In genomic region chr12:54082402-54082892, GRCh38 we compare ENCODE assay signal across 8 cellular contexts. TPM values are rescaled to one million over a fixed set of nuclear protein-coding genes. Genes with fewer than 3 reads are reported as not detected.
DNase-seq lines count a peak whose midpoint lies in the region; ATAC-seq and TF ChIP-seq lines count a peak whose summit lies in the region.

No MANE protein-coding gene starts in this region.

- H2BK12ac ChIP-seq in trophoblast cell (ENCODE audit: low read length), result no peak overlapping the region

- H4K12ac ChIP-seq in trophoblast cell (ENCODE audit: low read depth, low read length), result no peak overlapping the region

- no peak overlapping the region for H4K8ac ChIP-seq in trophoblast cell (ENCODE audit: low read depth, low read length)

- H3K4me3 ChIP-seq in osteoblast (ENCODE audit: insufficient read depth, low read length) (no peak overlapping the region), trophoblast cell (ENCODE audit: low read depth, low read length) (no peak overlapping the region)

- H3K4me3 Mint-ChIP-seq in CD4-positive, alpha-beta T cell, result peak overlapping the region; percentile 87
- peak overlapping the region; percentile 84 for H3K4me3 Mint-ChIP-seq in activated naive CD8-positive, alpha-beta T cell treated with anti-CD3 and anti-CD28 coated beads, Interleukin-2, amount 10 ng/mL, durations not matched to agents 7 days and 5 days

- no peaks in the 10 kb centered on the region for H4K20me1 ChIP-seq in osteoblast (ENCODE audit: insufficient read depth, low read length)

- H4K91ac ChIP-seq in trophoblast cell (ENCODE audit: low read depth, low read length), result no peak overlapping the region

- CTCF ChIA-PET in CD4-positive, alpha-beta T cell (lab: Charles Lee), result no interaction called here

- intact Hi-C loops in CD4-positive, alpha-beta T cell (cut with DNase I, micrococcal nuclease), result no loop called here

- H3K4me1 Mint-ChIP-seq in CD4-positive, alpha-beta T cell (ENCODE audit: low read depth), result peaks cover 35% of the 10 kb centered on the region
- H3K4me1 Mint-ChIP-seq in activated naive CD8-positive, alpha-beta T cell treated with anti-CD3 and anti-CD28 coated beads, Interleukin-2, amount 10 ng/mL, durations not matched to agents 7 days and 5 days, result peaks cover 22% of the 10 kb centered on the region

- H2AK5ac ChIP-seq in trophoblast cell (ENCODE audit: low read length), result no peak overlapping the region

- H2BK120ac ChIP-seq in trophoblast cell (ENCODE audit: insufficient read depth, low read length, poor library complexity), result no peak overlapping the region

- peak; percentile 16 to 52 (median 33) for DNase-seq in CD4-positive, alpha-beta T cell
- DNase-seq in NCI-H226, result peak; percentile 11
- peak; percentile 52 for DNase-seq in activated naive CD8-positive, alpha-beta T cell treated with anti-CD3 and anti-CD28 coated beads, Interleukin-2, amount 10 ng/mL, durations not matched to agents 7 days and 5 days
- DNase-seq in osteoblast (ENCODE audit: insufficient read length, low spot score, missing footprints), result peak; percentile 84
- no peak for DNase-seq in SKM-1 (lab: John Stamatoyannopoulos, UW; ENCODE audit: unreplicated experiment)
- no peak for DNase-seq in trophoblast cell

- H3K27ac ChIP-seq in CD4-positive, alpha-beta T cell (ENCODE audit: low read depth, low read length), result no peak overlapping the region
- H3K27ac ChIP-seq in osteoblast (ENCODE audit: low read depth, low read length) (no peak overlapping the region), trophoblast cell (ENCODE audit: low read depth, low read length) (no peak overlapping the region)

- WGBS in trophoblast cell (ENCODE audit: extremely low coverage, insufficient coverage, insufficient read length), result no CpG with 5 or more reads among the region's 36 CpGs

- no peaks in the 10 kb centered on the region for H3K9me3 ChIP-seq in CD4-positive, alpha-beta T cell (ENCODE audit: control insufficient read depth, low read length)
- H3K9me3 ChIP-seq in osteoblast (ENCODE audit: low read depth, low read length) (no peaks in the 10 kb centered on the region), trophoblast cell (ENCODE audit: insufficient read depth, low read depth, low read length) (no peaks in the 10 kb centered on the region)

- no peaks in the 10 kb centered on the region for H3K36me3 ChIP-seq in osteoblast (ENCODE audit: insufficient read depth, low read length)
- no peaks in the 10 kb centered on the region for H3K36me3 ChIP-seq in trophoblast cell (ENCODE audit: control insufficient read depth in 1 of 2, insufficient read depth in 2 of 2, low read length in 2 of 2)

- POLR2A ChIA-PET in CD4-positive, alpha-beta T cell (lab: Charles Lee), result interaction anchor here (1.2 kb wide), 1 partner anchor 28 kb away, joined by 3 read pairs; no protein-coding TSS in a partner anchor
- POLR2A ChIA-PET in activated naive CD8-positive, alpha-beta T cell treated with anti-CD3 and anti-CD28 coated beads, Interleukin-2, amount 10 ng/mL, durations not matched to agents 7 days and 5 days (lab: Charles Lee), result no interaction called here

- H3K27me3 Mint-ChIP-seq in CD4-positive, alpha-beta T cell, result peaks cover 21% of the 10 kb centered on the region
- peaks cover 9% of the 10 kb centered on the region for H3K27me3 Mint-ChIP-seq in activated naive CD8-positive, alpha-beta T cell treated with anti-CD3 and anti-CD28 coated beads, Interleukin-2, amount 10 ng/mL, durations not matched to agents 7 days and 5 days

- no peak overlapping the region for H3K4me2 ChIP-seq in osteoblast (ENCODE audit: insufficient read depth, low read length)
- no peak overlapping the region for H3K4me2 ChIP-seq in trophoblast cell (ENCODE audit: low read length)

- no peaks in the 10 kb centered on the region for H3K4me1 ChIP-seq in osteoblast (ENCODE audit: insufficient read depth, low read length)
- H3K4me1 ChIP-seq in trophoblast cell (ENCODE audit: control insufficient read depth in 1 of 2, insufficient read depth in 2 of 2, low read length in 2 of 2), result no peaks in the 10 kb centered on the region

- no peak for ATAC-seq in CD4-positive, alpha-beta T cell (ENCODE audit: poor library complexity)
- peak; percentile 39 for ATAC-seq in activated naive CD8-positive, alpha-beta T cell treated with anti-CD3 and anti-CD28 coated beads, Interleukin-2, amount 10 ng/mL, durations not matched to agents 7 days and 5 days (ENCODE audit: low read depth)
- ATAC-seq in HG03571 (IDR thresholded peaks at IDR 0.05; ENCODE audit: unreplicated experiment) (no peak), HG02981 (IDR thresholded peaks at IDR 0.05; ENCODE audit: unreplicated experiment) (no peak)

- H3K18ac ChIP-seq in trophoblast cell (ENCODE audit: low read length), result no peak overlapping the region

- no peak overlapping the region for H2BK5ac ChIP-seq in trophoblast cell (ENCODE audit: low read depth, low read length, poor library complexity)

- no peaks in the 10 kb centered on the region for H3K9me3 Mint-ChIP-seq in CD4-positive, alpha-beta T cell
- H3K9me3 Mint-ChIP-seq in activated naive CD8-positive, alpha-beta T cell treated with anti-CD3 and anti-CD28 coated beads, Interleukin-2, amount 10 ng/mL, durations not matched to agents 7 days and 5 days, result no peaks in the 10 kb centered on the region

- H3K27ac Mint-ChIP-seq in CD4-positive, alpha-beta T cell, result peak overlapping the region; percentile 93
- H3K27ac Mint-ChIP-seq in activated naive CD8-positive, alpha-beta T cell treated with anti-CD3 and anti-CD28 coated beads, Interleukin-2, amount 10 ng/mL, durations not matched to agents 7 days and 5 days, result peak overlapping the region; percentile 87

- no peak for TF ChIP-seq CTCF in CD4-positive, alpha-beta T cell (IDR thresholded peaks at IDR 0.05)
- no peak for TF ChIP-seq CTCF in osteoblast (IDR thresholded peaks at IDR 0.05; ENCODE audit: extremely low read depth, low read depth, low read length)

- H3K79me2 ChIP-seq in osteoblast (ENCODE audit: insufficient read depth, low read length), result no peaks in the 10 kb centered on the region
- no peaks in the 10 kb centered on the region for H3K79me2 ChIP-seq in trophoblast cell (ENCODE audit: control insufficient read depth, insufficient read depth, low read length, poor library complexity)

- no peaks in the 10 kb centered on the region for H3K79me1 ChIP-seq in trophoblast cell (ENCODE audit: low read length)

- H3K4ac ChIP-seq in trophoblast cell (ENCODE audit: low read depth, low read length), result no peak overlapping the region

- no peak overlapping the region for H3K9ac ChIP-seq in trophoblast cell (ENCODE audit: low read length)

- no peak overlapping the region for H2AFZ ChIP-seq in osteoblast (ENCODE audit: low read length)
- no peak overlapping the region for H2AFZ ChIP-seq in trophoblast cell (ENCODE audit: insufficient read depth, low read length, poor library complexity)

- H3K14ac ChIP-seq in trophoblast cell (ENCODE audit: low read length), result no peak overlapping the region

- H3K23ac ChIP-seq in trophoblast cell (ENCODE audit: low read length), result no peak overlapping the region

- H3K36me3 Mint-ChIP-seq in CD4-positive, alpha-beta T cell (ENCODE audit: low read depth), result no peaks in the 10 kb centered on the region
- H3K36me3 Mint-ChIP-seq in activated naive CD8-positive, alpha-beta T cell treated with anti-CD3 and anti-CD28 coated beads, Interleukin-2, amount 10 ng/mL, durations not matched to agents 7 days and 5 days, result peaks cover 3% of the 10 kb centered on the region

- no peaks in the 10 kb centered on the region for H3K27me3 ChIP-seq in CD4-positive, alpha-beta T cell (ENCODE audit: control insufficient read depth, insufficient read depth, low read length)
- peaks cover 4% of the 10 kb centered on the region for H3K27me3 ChIP-seq in osteoblast (ENCODE audit: insufficient read depth, low read length)
- peaks cover 41% of the 10 kb centered on the region for H3K27me3 ChIP-seq in trophoblast cell (ENCODE audit: insufficient read depth, low read length)

RNA-seq across cellular contexts. Expression of gene HOXC4, which starts 28.8 kb away (rescaled TPM):
- total RNA-seq in CD4-positive, alpha-beta T cell, result not detected
- total RNA-seq in activated naive CD8-positive, alpha-beta T cell treated with anti-CD3 and anti-CD28 coated beads, Interleukin-2, amount 10 ng/mL, durations not matched to agents 7 days and 5 days, result 1 to 10 TPM; 1.2 to 1.5 TPM
- 3.3 and 4.1 TPM in 2 replicates for total RNA-seq in osteoblast
- polyA plus RNA-seq in trophoblast cell (2013), result 0.10 and 0.14 TPM in 2 replicates

RNA-seq across cellular contexts. Expression of gene HOXC5, which starts 49.6 kb away (rescaled TPM):
- not detected for total RNA-seq in CD4-positive, alpha-beta T cell
- total RNA-seq in activated naive CD8-positive, alpha-beta T cell treated with anti-CD3 and anti-CD28 coated beads, Interleukin-2, amount 10 ng/mL, durations not matched to agents 7 days and 5 days, result not detected
- total RNA-seq in osteoblast, result 1.8 and 2.1 TPM in 2 replicates
- not detected in 2 replicates for polyA plus RNA-seq in trophoblast cell (2013)

RNA-seq across cellular contexts. Expression of gene HOXC6, which starts 54.2 kb away (rescaled TPM):
- not detected for total RNA-seq in CD4-positive, alpha-beta T cell
- total RNA-seq in activated naive CD8-positive, alpha-beta T cell treated with anti-CD3 and anti-CD28 coated beads, Interleukin-2, amount 10 ng/mL, durations not matched to agents 7 days and 5 days, result not detected
- 5.6 and 7.2 TPM in 2 replicates for total RNA-seq in osteoblast
- polyA plus RNA-seq in trophoblast cell (2013), result 0.10 and 0.25 TPM in 2 replicates

Comparison
In these comparisons a context has a peak if more than half of its experiments do, and no peak if none do; other contexts are left out.
1. DNase-seq: peak in CD4-positive, alpha-beta T cell (10 of 10), NCI-H226 (single experiment), activated naive CD8-positive, alpha-beta T cell treated with anti-CD3 and anti-CD28 coated beads, Interleukin-2, amount 10 ng/mL, durations not matched to agents 7 days and 5 days (single experiment) and osteoblast (single experiment); none in SKM-1 (single experiment) and trophoblast cell (0 of 2).